Comparison of ENCODE assay signal across 18 cellular contexts in genomic region chr4:111542056-111542455, GRCh38.
DNase-seq lines count a peak whose midpoint lies in the region; ATAC-seq, FAIRE-seq and TF ChIP-seq lines count a peak whose summit lies in the region.
"Had no signal": no experiment of that assay in that cellular context is flagged by ENCODE, and none has a peak within 500 bp of the region (broad histone marks: within the 10 kb centered on the region; RNA-seq: fewer than 3 reads in every experiment).

No MANE protein-coding gene starts in this region.

- peaks cover 27% of the 10 kb centered on the region for H3F3A ChIP-seq in GM23248 (ENCODE audit: insufficient read depth)

- H3K79me2 ChIP-seq in GM23248 (ENCODE audit: insufficient read depth): no peaks in the 10 kb centered on the region

- in situ Hi-C loops in GM23248 (cut with MboI) (no loop called here), GM13977 (cut with MboI; ENCODE audit: low pct_unique_long_range_greater_than_20kb, low sequenced_read_pairs, unreplicated experiment) (no loop called here)

- peak overlapping the region; percentile 40 for H3K27ac ChIP-seq in GM23248
- H3K27ac ChIP-seq: 22Rv1, HL-60 had no signal

- H3K9me3 ChIP-seq in GM23248 (ENCODE audit: low read depth): no peaks in the 10 kb centered on the region
- H3K9me3 ChIP-seq: HAP-1 had no signal

- peaks cover 27% of the 10 kb centered on the region for H3K4me1 ChIP-seq in GM23248 (ENCODE audit: insufficient read depth)
- H3K4me1 ChIP-seq: HAP-1 had no signal

- no peaks in the 10 kb centered on the region for H4K20me1 ChIP-seq in GM23248 (ENCODE audit: insufficient read depth)

- H3K4me3 ChIP-seq in GM23248 (peak overlapping the region; percentile 15; the same call in 1 of the 2 replicates), foreskin fibroblast (ENCODE audit: low read depth in 1 of 2, low read length in 2 of 2) (no peak overlapping the region)
- H3K4me3 ChIP-seq: HAP-1, K562 had no signal

- no peaks in the 10 kb centered on the region for H3K36me3 ChIP-seq in GM23248 (ENCODE audit: low read depth)
- H3K36me3 ChIP-seq: HAP-1 had no signal

- no peak for ATAC-seq in GM21367 (IDR thresholded peaks at IDR 0.05; ENCODE audit: unreplicated experiment)
- ATAC-seq: K562 had no signal

- TF ChIP-seq CTCF in foreskin fibroblast (IDR thresholded peaks at IDR 0.05; ENCODE audit: low read depth, low read length) (no peak), GM13977 (IDR thresholded peaks at IDR 0.05; ENCODE audit: extremely low read depth, insufficient read depth, missing control alignments) (no peak)

- peak overlapping the region; percentile 66 for H3K4me2 ChIP-seq in GM23248 (ENCODE audit: unreplicated experiment)

- peak overlapping the region; percentile 65 for H2AFZ ChIP-seq in GM23248

- 0 out of 2 replicates have a peak overlapping the region, but pooled peaks have one; percentile 2 for H3K9ac ChIP-seq in GM23248

- H3K9me2 ChIP-seq in GM23248 (ENCODE audit: insufficient read depth): no peaks in the 10 kb centered on the region

- H3K27me3 ChIP-seq in GM23248 (replicated peaks; ENCODE audit: insufficient read depth): no peaks in the 10 kb centered on the region

- peak; percentile 12 for DNase-seq in AG08395 (ENCODE audit: low spot score)
- peak; percentile 50 for DNase-seq in GM23248
- DNase-seq in foreskin fibroblast: peak; percentile 21 to 64
- DNase-seq in NCI-H748 treated with DMSO at 0.1 percent for 48 hours (lab: John Stamatoyannopoulos, UW): no peak
- DNase-seq in GM13977 (ENCODE audit: low spot score): no peak
- no peak for DNase-seq in NK-92 treated with Interleukin-12 subunit alpha and Interleukin-12 subunit beta, amount 100 ng/mL, for 24 hours (lab: John Stamatoyannopoulos, UW)
- DNase-seq: C1 segment of cervical spinal cord; CD4-positive, alpha-beta T cell; DMS79; EL; GOT3 had no signal

- peak; percentile 53 for FAIRE-seq in endometrium (lab: Jason Lieb, UNC)
- FAIRE-seq: GM12892, K562 had no signal

Comparison
In these comparisons a context has a peak if more than half of its experiments do, and no peak if none do; other contexts are left out.
1. DNase-seq: peak in AG08395 (single experiment), GM23248 (single experiment) and foreskin fibroblast (2 of 2); none in NCI-H748 treated with DMSO at 0.1 percent for 48 hours (single experiment), GM13977 (single experiment) and NK-92 treated with Interleukin-12 subunit alpha and Interleukin-12 subunit beta, amount 100 ng/mL, for 24 hours (single experiment).